In genomic region chr10:130938051-130938450, GRCh38 we compare ENCODE assay signal across 35 cellular contexts.
"Had no signal": no experiment of that assay in that cellular context is flagged by ENCODE, and none has a peak within 500 bp of the region (broad histone marks: within the 10 kb centered on the region; RNA-seq: fewer than 3 reads in every experiment).

No MANE protein-coding gene starts in this region.

- H3K4me3 ChIP-seq: adrenal gland, body of pancreas, breast epithelium had no signal

- H3K27me3 Mint-ChIP-seq: activated CD4-positive, alpha-beta T cell treated with anti-CD3 and anti-CD28 coated beads, Interleukin-2, amount 10 ng/mL, durations not matched to agents 24 days and 14 days; activated CD8-positive, alpha-beta T cell treated with anti-CD3 and anti-CD28 coated beads for 36 hours had no signal

- H3K27me3 ChIP-seq: adrenal gland, body of pancreas, brain microvascular endothelial cell had no signal

- H3K9me3 Mint-ChIP-seq: activated B cell treated with CpG ODN at 0.5 μM for 24 hours; activated CD4-positive, alpha-beta memory T cell treated with anti-CD3 and anti-CD28 coated beads for 36 hours; activated CD4-positive, alpha-beta T cell treated with anti-CD3 and anti-CD28 coated beads, Interleukin-2, amount 10 ng/mL, durations not matched to agents 24 days and 14 days; activated CD8-positive, alpha-beta T cell treated with anti-CD3 and anti-CD28 coated beads for 36 hours; activated naive CD4-positive, alpha-beta T cell treated with anti-CD3 and anti-CD28 coated beads for 36 hours; activated naive CD4-positive, alpha-beta T cell treated with anti-CD3 and anti-CD28 coated beads, Interleukin-2, amount 50 U/mL, for 72 hours; activated naive CD8-positive, alpha-beta T cell treated with anti-CD3 and anti-CD28 coated beads for 36 hours; activated T-cell treated with anti-CD3 and anti-CD28 coated beads, Interleukin-2, amount 50 U/mL, for 4 hours; activated T-cell treated with anti-CD3 and anti-CD28 coated beads, Interleukin-2, amount 50 U/mL, for 72 hours; activated T-helper 1 cell treated with anti-CD3 and anti-CD28 coated beads, Interleukin-12 subunit alpha, Interleukin-12 subunit beta, Interleukin-2, Interleukin-4 antibody, amounts not matched to agents 30 ng/mL and 10 ng/mL and 1 ng/mL, durations not matched to agents 14 hours and 24 hours and 36 hours; activated T-helper 17 cell treated with anti-CD3 and anti-CD28 coated beads, Interleukin-2, amount 50 U/mL, for 72 hours; T-helper 1 cell treated with Interleukin-12 subunit alpha and Interleukin-12 subunit beta and Interleukin-4 antibody, amounts not matched to agents 30 μg/mL and 1 μg/mL, for 36 hours; T-helper 2 cell treated with Interferon-gamma antibody and Interleukin-4, amounts not matched to agents 5 μg/mL and 100 μg/mL, for 36 hours had no signal

- H3K4me3 Mint-ChIP-seq: activated B cell treated with CpG ODN at 0.5 μM for 24 hours; activated CD4-positive, alpha-beta memory T cell treated with anti-CD3 and anti-CD28 coated beads for 36 hours; activated CD4-positive, alpha-beta T cell treated with anti-CD3 and anti-CD28 coated beads, Interleukin-2, amount 10 ng/mL, durations not matched to agents 24 days and 14 days; activated CD8-positive, alpha-beta T cell treated with anti-CD3 and anti-CD28 coated beads for 36 hours; activated naive CD4-positive, alpha-beta T cell treated with anti-CD3 and anti-CD28 coated beads for 36 hours; activated naive CD8-positive, alpha-beta T cell treated with anti-CD3 and anti-CD28 coated beads for 36 hours; activated T-cell treated with anti-CD3 and anti-CD28 coated beads, Interleukin-2, amount 50 U/mL, for 4 hours; activated T-cell treated with anti-CD3 and anti-CD28 coated beads, Interleukin-2, amount 50 U/mL, for 72 hours; activated T-helper 1 cell treated with anti-CD3 and anti-CD28 coated beads, Interleukin-12 subunit alpha, Interleukin-12 subunit beta, Interleukin-2, Interleukin-4 antibody, amounts not matched to agents 30 ng/mL and 10 ng/mL and 1 ng/mL, durations not matched to agents 14 hours and 24 hours and 36 hours; activated T-helper 17 cell treated with anti-CD3 and anti-CD28 coated beads, Interleukin-2, amount 50 U/mL, for 72 hours; T-helper 1 cell treated with Interleukin-12 subunit alpha and Interleukin-12 subunit beta and Interleukin-4 antibody, amounts not matched to agents 30 μg/mL and 1 μg/mL, for 36 hours; T-helper 2 cell treated with Interferon-gamma antibody and Interleukin-4, amounts not matched to agents 5 μg/mL and 100 μg/mL, for 36 hours had no signal

- H3K36me3 ChIP-seq: adrenal gland, brain microvascular endothelial cell, breast epithelium had no signal

- H3K4me1 ChIP-seq: breast epithelium had no signal

- ATAC-seq: activated CD8-positive, alpha-beta T cell treated with anti-CD3 and anti-CD28 coated beads for 36 hours; activated naive CD4-positive, alpha-beta T cell treated with anti-CD3 and anti-CD28 coated beads, Interleukin-2, amount 50 U/mL, for 72 hours; activated T-cell treated with anti-CD3 and anti-CD28 coated beads, Interleukin-2, amount 50 U/mL, for 4 hours; activated T-cell treated with anti-CD3 and anti-CD28 coated beads, Interleukin-2, amount 50 U/mL, for 72 hours; activated T-helper 17 cell treated with anti-CD3 and anti-CD28 coated beads, Interleukin-2, amount 50 U/mL, for 72 hours; body of pancreas had no signal

- H3K36me3 Mint-ChIP-seq: activated CD4-positive, alpha-beta memory T cell treated with anti-CD3 and anti-CD28 coated beads for 36 hours; activated naive CD4-positive, alpha-beta T cell treated with anti-CD3 and anti-CD28 coated beads, Interleukin-2, amount 50 U/mL, for 72 hours; activated naive CD8-positive, alpha-beta T cell treated with anti-CD3 and anti-CD28 coated beads for 36 hours had no signal

- DNase-seq: activated B cell treated with CpG ODN at 0.5 μM for 24 hours; activated CD4-positive, alpha-beta memory T cell treated with anti-CD3 and anti-CD28 coated beads for 36 hours; activated CD4-positive, alpha-beta T cell treated with anti-CD3 and anti-CD28 coated beads for 4 hours; activated CD4-positive, alpha-beta T cell treated with anti-CD3 and anti-CD28 coated beads, Interleukin-2, amount 10 ng/mL, durations not matched to agents 24 days and 14 days; activated CD4-positive, alpha-beta T cell treated with anti-CD3 and anti-CD28 coated beads, Interleukin-2, amount 50 U/mL, for 1 hour; activated CD4-positive, alpha-beta T cell treated with anti-CD3 and anti-CD28 coated beads, Interleukin-2, amount 50 U/mL, for 4 hours; activated CD4-positive, CD25-positive, alpha-beta regulatory T cell treated with anti-CD3 and anti-CD28 coated beads, Interleukin-2, amount 50 U/mL, for 72 hours; activated CD8-positive, alpha-beta memory T cell treated with anti-CD3 and anti-CD28 coated beads, Interleukin-2, amount 50 U/mL, for 4 hours; activated CD8-positive, alpha-beta T cell treated with anti-CD3 and anti-CD28 coated beads for 36 hours; activated effector memory CD4-positive, alpha-beta T cell treated with anti-CD3 and anti-CD28 coated beads, Interleukin-2, amount 50 U/mL, for 16 hours; activated gamma-delta T cell treated with Interleukin-2 at 50 U/mL for 16 hours; activated naive CD4-positive, alpha-beta T cell; activated naive CD4-positive, alpha-beta T cell treated with anti-CD3 and anti-CD28 coated beads for 36 hours; activated naive CD4-positive, alpha-beta T cell treated with anti-CD3 and anti-CD28 coated beads, Interleukin-2, amount 50 U/mL, for 16 hours; activated naive CD8-positive, alpha-beta T cell treated with anti-CD3 and anti-CD28 coated beads for 36 hours; activated T-cell treated with anti-CD3 and anti-CD28 coated beads for 4 hours; activated T-cell treated with anti-CD3 and anti-CD28 coated beads, Interleukin-2, amount 50 U/mL, for 1 hour; activated T-cell treated with anti-CD3 and anti-CD28 coated beads, Interleukin-2, amount 50 U/mL, for 4 hours; activated T-cell treated with anti-CD3 and anti-CD28 coated beads, Interleukin-2, amount 50 U/mL, for 72 hours; amniotic stem cell; aorta; body of pancreas; brain microvascular endothelial cell; central memory CD4-positive, alpha-beta T cell; T-helper 1 cell; T-helper 2 cell; T-helper 9 cell had no signal

- H3K9me3 ChIP-seq: adrenal gland, body of pancreas, breast epithelium had no signal

- H3K4me1 Mint-ChIP-seq: activated B cell treated with CpG ODN at 0.5 μM for 24 hours; activated CD4-positive, alpha-beta T cell treated with anti-CD3 and anti-CD28 coated beads, Interleukin-2, amount 10 ng/mL, durations not matched to agents 24 days and 14 days; activated naive CD8-positive, alpha-beta T cell treated with anti-CD3 and anti-CD28 coated beads for 36 hours; activated T-helper 17 cell treated with anti-CD3 and anti-CD28 coated beads, Interleukin-2, amount 50 U/mL, for 72 hours had no signal

- H3K27ac ChIP-seq: adrenal gland, body of pancreas, brain microvascular endothelial cell, breast epithelium, VCaP had no signal

- H3K27ac Mint-ChIP-seq: activated B cell treated with CpG ODN at 0.5 μM for 24 hours; activated CD4-positive, alpha-beta memory T cell treated with anti-CD3 and anti-CD28 coated beads for 36 hours; activated CD4-positive, alpha-beta T cell treated with anti-CD3 and anti-CD28 coated beads, Interleukin-2, amount 10 ng/mL, durations not matched to agents 24 days and 14 days; activated CD8-positive, alpha-beta T cell treated with anti-CD3 and anti-CD28 coated beads for 36 hours; activated naive CD4-positive, alpha-beta T cell treated with anti-CD3 and anti-CD28 coated beads for 36 hours; activated naive CD4-positive, alpha-beta T cell treated with anti-CD3 and anti-CD28 coated beads, Interleukin-2, amount 50 U/mL, for 72 hours; activated naive CD8-positive, alpha-beta T cell treated with anti-CD3 and anti-CD28 coated beads for 36 hours; activated T-cell treated with anti-CD3 and anti-CD28 coated beads, Interleukin-2, amount 50 U/mL, for 72 hours; activated T-helper 1 cell treated with anti-CD3 and anti-CD28 coated beads, Interleukin-12 subunit alpha, Interleukin-12 subunit beta, Interleukin-2, Interleukin-4 antibody, amounts not matched to agents 30 ng/mL and 10 ng/mL and 1 ng/mL, durations not matched to agents 14 hours and 24 hours and 36 hours; activated T-helper 17 cell treated with anti-CD3 and anti-CD28 coated beads, Interleukin-2, amount 50 U/mL, for 72 hours; T-helper 1 cell treated with Interleukin-12 subunit alpha and Interleukin-12 subunit beta and Interleukin-4 antibody, amounts not matched to agents 30 μg/mL and 1 μg/mL, for 36 hours; T-helper 2 cell treated with Interferon-gamma antibody and Interleukin-4, amounts not matched to agents 5 μg/mL and 100 μg/mL, for 36 hours had no signal
